In the genomic region with DNA sequence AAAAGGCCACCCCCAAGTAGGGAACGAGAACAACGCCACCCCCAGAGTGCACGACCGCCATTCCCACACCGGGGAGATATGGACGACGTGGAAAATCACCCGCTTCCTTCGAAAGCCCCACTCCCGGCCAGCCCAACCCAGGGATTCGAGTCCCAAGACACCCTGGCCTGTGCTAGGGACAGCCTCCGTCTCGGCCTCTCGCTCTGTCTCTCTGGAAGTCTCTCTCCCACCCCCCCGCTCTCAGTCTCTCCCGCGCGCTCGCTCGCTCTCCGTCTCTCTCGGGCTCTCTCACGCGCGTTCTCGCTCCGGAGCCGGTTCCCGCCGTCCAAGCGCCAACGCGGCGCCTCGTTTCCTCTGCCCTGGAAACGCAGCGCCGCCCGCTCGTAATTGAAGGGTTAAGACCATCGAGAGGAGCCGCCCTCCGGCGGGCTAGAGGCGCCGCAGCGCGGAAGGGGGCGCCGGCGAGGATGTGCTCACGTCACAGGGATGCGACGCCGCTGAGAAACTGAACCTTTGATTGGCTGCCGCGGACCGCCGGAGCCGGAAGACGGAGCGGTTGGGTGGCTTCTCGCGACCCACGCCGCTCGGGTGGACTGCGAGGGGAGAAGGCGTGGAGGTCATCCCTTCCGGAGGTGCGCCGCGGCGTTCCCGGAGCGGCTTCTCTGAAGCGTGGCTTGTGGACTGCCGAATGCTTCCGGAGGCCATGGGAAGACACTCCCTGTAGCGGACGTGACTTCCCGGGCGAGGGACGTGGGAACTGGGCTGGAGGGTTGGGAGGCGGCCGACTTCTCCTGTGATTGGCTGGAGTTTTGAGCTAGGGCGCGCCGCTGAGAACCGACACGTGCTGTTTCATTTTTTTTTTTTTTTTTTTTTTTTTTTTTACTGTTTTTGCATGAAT, we compare ENCODE assay signal across 8 cellular contexts. TPM values are rescaled to one million over a fixed set of nuclear protein-coding genes. Genes with fewer than 3 reads are reported as not detected.
DNase-seq lines count a peak whose midpoint lies in the region; ATAC-seq, FAIRE-seq and TF ChIP-seq lines count a peak whose summit lies in the region.
"Not testable (repeated sequence)": the region's sequence is repeated elsewhere in the genome, so short reads cannot be mapped to it uniquely, and the experiment has no call there.

A gene with protein sequence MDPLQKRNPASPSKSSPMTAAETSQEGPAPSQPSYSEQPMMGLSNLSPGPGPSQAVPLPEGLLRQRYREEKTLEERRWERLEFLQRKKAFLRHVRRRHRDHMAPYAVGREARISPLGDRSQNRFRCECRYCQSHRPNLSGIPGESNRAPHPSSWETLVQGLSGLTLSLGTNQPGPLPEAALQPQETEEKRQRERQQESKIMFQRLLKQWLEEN (minus strand): TSS at position 406 of the 898 bp plus-strand sequence. CDS start 9,930 bp downstream, outside the sequence.

- not testable (repeated sequence) for H3K27ac ChIP-seq in RWPE2 (ENCODE audit: poor library complexity, severe bottlenecking); GM12878 (ENCODE audit: control insufficient read depth, insufficient read depth); right cardiac atrium (ENCODE audit: low read length)

- not testable (repeated sequence) for TF ChIP-seq EP300 in GM12878 (IDR thresholded peaks at IDR 0.05; ENCODE audit: borderline replicate concordance in 1 of 2, control insufficient read depth in 1 of 2, low read depth in 2 of 2, low read length in 2 of 2)

- not testable (repeated sequence) for DNase-seq in RWPE2 (ENCODE audit: low spot score); GM12878 (ENCODE audit: low read depth, low spot score); right cardiac atrium; posterior vena cava (ENCODE audit: low spot score)

- not testable (repeated sequence) for H3K4me2 ChIP-seq in GM12878 (ENCODE audit: control insufficient read depth, insufficient read depth)

- TF ChIP-seq RAD21 in GM12878 (IDR thresholded peaks at IDR 0.05; ENCODE audit: insufficient read depth, low read depth, low read length): not testable (repeated sequence)

- FAIRE-seq in A204.1 (lab: Jason Lieb, UNC): peak; percentile 68
- not testable (repeated sequence) for FAIRE-seq in GM12878 (lab: Jason Lieb, UNC)

- H3K9me3 ChIP-seq in RWPE2 (ENCODE audit: severe bottlenecking); GM12878 (replicated peaks; ENCODE audit: control insufficient read depth, insufficient read depth, low read length); right cardiac atrium (ENCODE audit: control insufficient read depth, low read length): not testable (repeated sequence)

- not testable (repeated sequence) for H3K4me3 ChIP-seq in RWPE2 (ENCODE audit: severe bottlenecking); GM12878; right cardiac atrium (ENCODE audit: low read length)

- POLR2A ChIA-PET in GM12878 (lab: Charles Lee): not testable (repeated sequence)

- no CpG with 5 or more reads among the region's 91 CpGs for WGBS in GM12878 (ENCODE audit: insufficient coverage, insufficient replicate concordance, low lambda C conversion rate, missing lambda C conversion rate)
- no CpG with 5 or more reads among the region's 91 CpGs for WGBS in right cardiac atrium

- not testable (repeated sequence) for H3K4me1 ChIP-seq in RWPE2 (ENCODE audit: insufficient read depth, poor library complexity, severe bottlenecking); GM12878 (ENCODE audit: control insufficient read depth, insufficient read depth, low read length); right cardiac atrium (ENCODE audit: control insufficient read depth, insufficient read depth, low read length)

- SMC1A ChIA-PET in GM12878 (lab: Charles Lee; ENCODE audit: uncharacterized antibody, unreplicated experiment): not testable (repeated sequence)

- CTCF ChIA-PET in GM12878 (lab: Yijun Ruan, JAX): not testable (repeated sequence)

- H3K27me3 ChIP-seq in RWPE2 (ENCODE audit: insufficient read depth, poor library complexity, severe bottlenecking); GM12878 (replicated peaks in 1 of 2; ENCODE audit: control insufficient read depth in 2 of 2, insufficient read depth in 2 of 2, low read length in 1 of 2); right cardiac atrium (ENCODE audit: control insufficient read depth, insufficient read depth): not testable (repeated sequence)

- not testable (repeated sequence) for H2AFZ ChIP-seq in GM12878 (ENCODE audit: control insufficient read depth, low read depth, low read length)

- not testable (repeated sequence) for TF ChIP-seq POLR2A in GM12878 (IDR thresholded peaks at IDR 0.05; ENCODE audit: low read depth, low read length)

- in situ Hi-C loops in GM12878 (cut with MboI): not testable (repeated sequence)

- not testable (repeated sequence) for BruUV-seq in GM12878 (replicated peaks; lab: Mats Ljungman, UMichigan)

- not testable (repeated sequence) for H3K9ac ChIP-seq in GM12878 (ENCODE audit: control insufficient read depth, insufficient read depth, low read length)

- TF ChIP-seq CTCF in RWPE2 (IDR thresholded peaks at IDR 0.05; ENCODE audit: poor library complexity, severe bottlenecking); GM12878 (IDR thresholded peaks at IDR 0.05 in 2 of 3, conservative IDR thresholded peaks at IDR 0.05 in 1 of 3; ENCODE audit: control insufficient read depth in 2 of 3, extremely low read depth in 1 of 3, insufficient read depth in 1 of 3, low read depth in 3 of 3, low read length in 3 of 3): not testable (repeated sequence)

- H3K79me2 ChIP-seq in GM12878 (ENCODE audit: control insufficient read depth, insufficient read depth, low read length): not testable (repeated sequence)

- ATAC-seq in GM18873 (IDR thresholded peaks at IDR 0.05; ENCODE audit: low FRiP score, unreplicated experiment): peak; percentile 80
- ATAC-seq in GM21737 (IDR thresholded peaks at IDR 0.05; ENCODE audit: unreplicated experiment): peak; percentile 81
- peak; percentile 86 for ATAC-seq in HG03097 (IDR thresholded peaks at IDR 0.05; ENCODE audit: low FRiP score, unreplicated experiment)
- ATAC-seq in RWPE2 (ENCODE audit: low read depth): peak; percentile 81
- ATAC-seq in GM12878: peak; percentile 94
- ATAC-seq in right cardiac atrium: peak; percentile 93 to 95

- not testable (repeated sequence) for H3K36me3 ChIP-seq in RWPE2 (ENCODE audit: low read depth); GM12878 (ENCODE audit: control insufficient read depth in 2 of 2, insufficient read depth in 2 of 2, low read length in 1 of 2)

- RAD21 ChIA-PET in GM12878 (lab: Charles Lee; ENCODE audit: unreplicated experiment): not testable (repeated sequence)

- not testable (repeated sequence) for H4K20me1 ChIP-seq in GM12878 (ENCODE audit: control insufficient read depth, insufficient read depth)

- intact Hi-C loops in GM12878 (cut with micrococcal nuclease; ENCODE audit: unreplicated experiment); right cardiac atrium (cut with DNase I); posterior vena cava (cut with DNase I): not testable (repeated sequence)

RNA-seq across cellular contexts. Expression of the gene that starts here (rescaled TPM):
- total RNA-seq in GM12878 (2013; cell fraction: nucleolus; rRNA removed): 65.4 and 74.7 TPM in 2 replicates
- total RNA-seq in GM12878 (2014; rRNA removed) (12.9 and 14.5 TPM in 2 replicates), GM12878 (2014; rRNA removed; fragmentation: Illumina TruSeq; extraction: Trizol) (10.2 and 11.9 TPM in 2 replicates), GM12878 (2021) (13.9 and 16.0 TPM in 2 replicates), right cardiac atrium (10 to 100 TPM in 3 of 4 donors, 1 to 10 TPM in 1; 9.3 to 17.9 (median 12.9) TPM), posterior vena cava (10 to 100 TPM; 10.8 to 17.5 TPM)
- polyA plus RNA-seq in GM12878 (2011; ENCODE audit: low read depth): 11.4 TPM
- polyA plus RNA-seq in GM12878 (2011; rRNA removed) (19.3 and 24.2 TPM in 2 replicates), GM12878 (2014; fragmentation: Illumina TruSeq; extraction: Trizol) (14.6 and 16.7 TPM in 2 replicates), GM12878 (2014; fragmentation: Nextera tagmentation; extraction: Ambion mirVana) (1 to 10 TPM; 2.9 to 5.1 TPM), GM12878 (2014; rRNA removed) (21.6 and 25.2 TPM in 2 replicates), GM12878 (2016; fragmentation: Nextera tagmentation; extraction: Ambion mirVana) (10 to 100 TPM; 19.1 to 25.0 TPM), right cardiac atrium (8.2 TPM)
- polyA plus RNA-seq in GM12878 (2011; cell fraction: cytosol; rRNA removed): 18.9 and 24.9 TPM in 2 replicates
- polyA plus RNA-seq in GM12878 (2011; cell fraction: nucleus; rRNA removed): 82.3 and 111 TPM in 2 replicates
- polyA plus RNA-seq in GM12878 (2012): 20.5 and 25.0 TPM in 2 replicates
- 4.6 and 6.7 TPM in 2 replicates for polyA minus RNA-seq in GM12878 (2011; rRNA and poly(A)+ RNA removed)
- 1.0 and 5.2 TPM in 2 replicates for polyA minus RNA-seq in GM12878 (2011; cell fraction: cytosol; rRNA and poly(A)+ RNA removed)
- polyA minus RNA-seq in GM12878 (2011; cell fraction: nucleus; rRNA and poly(A)+ RNA removed): 7.7 and 13.7 TPM in 2 replicates
